17 cellular contexts compared by ENCODE assay signal in the genomic region with DNA sequence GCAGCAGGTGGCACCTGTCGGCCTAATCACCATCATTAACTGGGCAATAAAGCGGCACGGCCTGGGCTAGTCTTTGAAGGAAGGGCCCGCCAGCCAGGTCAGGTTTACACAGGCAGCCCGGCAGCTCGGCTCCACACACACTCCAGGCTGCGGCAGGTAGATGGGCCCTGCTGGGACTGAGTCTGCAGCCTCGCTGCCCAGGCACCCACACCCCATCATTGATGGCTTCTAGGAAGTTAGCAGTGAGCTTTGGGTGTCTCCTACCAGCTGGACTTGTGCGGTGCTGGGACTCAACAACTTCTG.
DNase-seq lines count a peak whose midpoint lies in the region; TF ChIP-seq lines count a peak whose summit lies in the region.
"Had no signal": no experiment of that assay in that cellular context is flagged by ENCODE, and none has a peak within 500 bp of the region (broad histone marks: within the 10 kb centered on the region; RNA-seq: fewer than 3 reads in every experiment).

No MANE protein-coding gene starts in this region.

- H3K9me3 ChIP-seq in BLaER1 (no peaks in the 10 kb centered on the region), HEK293 (ENCODE audit: control insufficient read depth, insufficient read depth, low read depth, low read length) (no peaks in the 10 kb centered on the region)
- H3K9me3 ChIP-seq: A549, HAP-1, MG63 had no signal

- H3K4me1 ChIP-seq in BLaER1 (peaks cover 82% of the 10 kb centered on the region), HEK293 (ENCODE audit: control insufficient read depth, insufficient read depth, low read length) (no peaks in the 10 kb centered on the region)
- H3K4me1 ChIP-seq: A549, HAP-1 had no signal

- peak overlapping the region; percentile 35; the same call in 1 of the 2 replicates for H3K9ac ChIP-seq in BLaER1

- H3K36me3 ChIP-seq in BLaER1, result no peaks in the 10 kb centered on the region
- no peaks in the 10 kb centered on the region for H3K36me3 ChIP-seq in HEK293 (ENCODE audit: control insufficient read depth in 2 of 2, insufficient read depth in 1 of 2, low read length in 2 of 2)
- H3K36me3 ChIP-seq: HAP-1, MG63 had no signal

- H3K4me2 ChIP-seq in BLaER1, result peak overlapping the region; percentile 80
- H3K4me2 ChIP-seq: A549 had no signal

- CTCF ChIA-PET in HEK293 (lab: Yijun Ruan, JAX), result interaction anchor here (0.6 to 2.8 kb wide), 4 partner anchors 13 to 113 kb away, joined by 3 to 14 read pairs (median 3); no protein-coding TSS in a partner anchor

- no peak for TF ChIP-seq CTCF in HEK293 (tag by site-specific recombination; IDR thresholded peaks at IDR 0.05)

- no peaks in the 10 kb centered on the region for H4K20me1 ChIP-seq in BLaER1

- no peaks in the 10 kb centered on the region for H3K27me3 ChIP-seq in BLaER1
- H3K27me3 ChIP-seq: MG63 had no signal

- POLR2A ChIA-PET in HEK293 (lab: Yijun Ruan, JAX), result interaction anchor here (1.2 kb wide), 1 partner anchor 30 kb away, joined by 3 read pairs; no protein-coding TSS in a partner anchor

- DNase-seq in NCI-H748 (lab: John Stamatoyannopoulos, UW; ENCODE audit: unreplicated experiment) (peak; percentile 76), left kidney (ENCODE audit: low read depth, low spot score) (peak; percentile 77), SIG-M5 treated with dmso at 0.1 percent for 504 hours (lab: John Stamatoyannopoulos, UW; ENCODE audit: unreplicated experiment) (no peak), RKO (ENCODE audit: low spot score) (no peak), NCI-H1436 (lab: John Stamatoyannopoulos, UW) (no peak)
- no peak for DNase-seq in activated T-cell treated with anti-CD3 and anti-CD28 coated beads, Interleukin-2, amount 50 U/mL, for 1 hour
- DNase-seq: CD4-positive, alpha-beta memory T cell; EL; MG63; NCI-H1092 treated with DMSO at 0.1 percent for 48 hours; NCI-H2081 treated with DMSO at 0.1 percent for 48 hours; NCI-H226; OCI-M1 had no signal

- H3K27ac ChIP-seq in BLaER1, result peak overlapping the region; percentile 18; the same call in 1 of the 2 replicates
- no peak overlapping the region for H3K27ac ChIP-seq in HEK293 (ENCODE audit: extremely low read depth, low read depth, low read length)
- H3K27ac ChIP-seq: A549 had no signal

- H3K4me3 ChIP-seq in BLaER1, result no peak overlapping the region
- no peak overlapping the region for H3K4me3 ChIP-seq in HEK293 (ENCODE audit: low read depth, low read length)
- H3K4me3 ChIP-seq: A549, HAP-1, MG63 had no signal

TF ChIP-seq in HEK293, 187 proteins besides CTCF, POLR2A, EP300 and RAD21:
- TF ChIP-seq TRIM28 (IDR thresholded peaks at IDR 0.05; ENCODE audit: borderline replicate concordance, low read length) (no peak), KLF16 (tag by site-specific recombination; IDR thresholded peaks at IDR 0.05) (no peak), SCRT1 (tag by site-specific recombination; IDR thresholded peaks at IDR 0.05; ENCODE audit: borderline replicate concordance) (peak; percentile 78; the same call in 1 of the 2 replicates), OVOL3 (tag by site-specific recombination; IDR thresholded peaks at IDR 0.05) (no peak), SCRT2 (tag by site-specific recombination; IDR thresholded peaks at IDR 0.05) (peak; percentile 94)
TF ChIP-seq in HEK293: peak in this region for 2.

Comparison
In these comparisons a context has a peak if more than half of its experiments do, and no peak if none do; other contexts are left out.
1. DNase-seq: peak in NCI-H748 (single experiment) and left kidney (single experiment); none in SIG-M5 treated with dmso at 0.1 percent for 504 hours (single experiment), RKO (single experiment), NCI-H1436 (single experiment) and activated T-cell treated with anti-CD3 and anti-CD28 coated beads, Interleukin-2, amount 50 U/mL, for 1 hour (single experiment).